ENCODE assay signal across 9 cellular contexts in the genomic region with DNA sequence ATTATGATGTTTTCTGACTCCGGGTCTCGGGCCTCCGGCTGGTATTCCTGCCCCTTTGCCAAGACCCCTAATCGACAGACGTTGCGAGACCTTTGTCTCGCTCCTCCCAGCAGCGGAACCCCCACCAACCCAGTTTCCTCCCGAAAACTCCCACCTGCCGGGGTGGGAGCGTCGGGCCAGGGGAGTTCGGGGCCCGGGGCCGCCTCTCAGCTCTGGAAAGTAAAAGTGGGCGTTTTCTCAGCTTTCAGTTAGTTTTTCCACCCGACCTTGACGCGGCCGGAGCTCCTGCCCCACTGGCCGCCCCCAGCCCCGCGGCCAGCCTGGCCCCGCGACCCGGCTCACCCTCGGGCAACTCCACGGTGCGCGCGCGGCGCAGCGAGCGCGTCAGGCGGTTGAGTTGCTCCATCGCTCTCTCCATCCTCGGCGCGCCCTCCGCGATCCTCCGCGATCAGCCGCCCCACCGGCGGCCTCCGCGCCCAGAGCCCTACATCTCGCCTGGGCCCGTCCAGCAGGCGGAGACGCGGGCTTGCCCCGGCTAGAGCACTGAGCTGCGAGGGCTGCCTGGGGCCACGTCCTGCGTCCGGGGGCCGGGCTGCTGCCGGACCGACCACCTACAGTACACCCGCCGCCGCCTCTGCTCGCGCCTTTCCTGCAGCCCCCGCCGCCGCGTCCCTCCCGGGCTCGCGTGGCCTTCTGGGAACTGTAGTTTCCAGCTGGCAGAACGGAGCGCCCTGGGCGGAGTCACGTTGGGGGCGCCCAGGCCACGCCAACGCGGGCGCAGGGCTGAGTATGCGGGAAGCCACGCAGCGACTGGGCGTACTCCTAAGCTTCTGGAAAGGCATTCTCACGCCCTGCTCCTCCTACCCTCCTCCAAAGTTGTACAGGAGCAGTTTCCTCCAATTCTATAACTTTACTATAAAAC. TPM values are rescaled to one million over a fixed set of nuclear protein-coding genes. Genes with fewer than 3 reads are reported as not detected.
DNase-seq lines count a peak whose midpoint lies in the region; ATAC-seq, FAIRE-seq and TF ChIP-seq lines count a peak whose summit lies in the region.
"Had no signal": no experiment of that assay in that cellular context is flagged by ENCODE, and none has a peak within 500 bp of the region (broad histone marks: within the 10 kb centered on the region; RNA-seq: fewer than 3 reads in every experiment).

Gene HACE1, minus strand, starts transcription at position 695 of the 922 bp plus-strand sequence. Its CDS starts 277 bp downstream, at position 418.

- no peaks in the 10 kb centered on the region for H3K27me3 ChIP-seq in keratinocyte (ENCODE audit: control insufficient read depth, extremely low read depth, insufficient read depth, low read length)

- H3K9me3 Mint-ChIP-seq in activated B cell treated with CpG ODN at 0.5 μM for 24 hours = no peaks in the 10 kb centered on the region

- no peaks in the 10 kb centered on the region for H3K9me1 ChIP-seq in keratinocyte (ENCODE audit: control insufficient read depth, extremely low read depth, insufficient read depth, low read length)

- intact Hi-C loops in activated B cell treated with CpG ODN at 0.5 μM for 24 hours (cut with micrococcal nuclease) = loop anchor here (5.0 kb wide), 1 partner anchor 543 kb away; the partner anchor contains the start of gene PREP

- TF ChIP-seq CTCF in AG09309 (IDR thresholded peaks at IDR 0.05; ENCODE audit: control insufficient read depth, insufficient read depth, low read depth, low read length, missing control alignments) (peak; percentile 21), activated B cell treated with CpG ODN at 0.5 μM for 24 hours (IDR thresholded peaks at IDR 0.05) (no peak), keratinocyte (optimal IDR thresholded peaks at IDR 0.05 in 1 of 3, IDR thresholded peaks at IDR 0.05 in 1 of 3, conservative IDR thresholded peaks at IDR 0.05 in 1 of 3; ENCODE audit: extremely low read depth in 1 of 3, insufficient read depth in 2 of 3, low read length in 3 of 3) (peak in 2 of 3 experiments; percentile 10 to 55)

- H4K20me1 ChIP-seq in keratinocyte (ENCODE audit: control insufficient read depth, extremely low read depth, insufficient read depth, low read length) = no peaks in the 10 kb centered on the region

- no peaks in the 10 kb centered on the region for H3K9me3 ChIP-seq in keratinocyte (ENCODE audit: control insufficient read depth, low read depth, low read length)

- ATAC-seq in GM18907 (IDR thresholded peaks at IDR 0.05; ENCODE audit: unreplicated experiment) = peak; percentile 99
- ATAC-seq in HG03159 (IDR thresholded peaks at IDR 0.05; ENCODE audit: unreplicated experiment) = peak; percentile 99
- peak; percentile 98 for ATAC-seq in activated B cell treated with CpG ODN at 0.5 μM for 24 hours (ENCODE audit: low read depth)

- H3K4me1 ChIP-seq in keratinocyte (ENCODE audit: control insufficient read depth, extremely low read depth, insufficient read depth, low read length) = peaks cover 10% of the 10 kb centered on the region

- no peaks in the 10 kb centered on the region for H3K36me3 ChIP-seq in keratinocyte (ENCODE audit: control insufficient read depth in 2 of 2, extremely low read depth in 1 of 2, insufficient read depth in 2 of 2, low read length in 2 of 2)

- peak within 1 kb of the TSS; percentile 58 for H3K27ac ChIP-seq in keratinocyte (ENCODE audit: control insufficient read depth, insufficient read depth, low read length)

- peak within 1 kb of the TSS; percentile 80 for H3K27ac Mint-ChIP-seq in activated B cell treated with CpG ODN at 0.5 μM for 24 hours

- POLR2A ChIA-PET in activated B cell treated with CpG ODN at 0.5 μM for 24 hours (lab: Charles Lee) = interaction anchor here (0.6 kb wide), 1 partner anchor 10 kb away, joined by 3 read pairs; no protein-coding TSS in a partner anchor

- DNase-seq in AG09309 (ENCODE audit: low read depth) (peak; percentile 47), NCI-H2227 (lab: John Stamatoyannopoulos, UW; ENCODE audit: unreplicated experiment) (peak; percentile 91), activated B cell treated with CpG ODN at 0.5 μM for 24 hours (peak; percentile 86), keratinocyte (ENCODE audit: low read depth, low spot score) (no peak)
- peak; percentile 86 for DNase-seq in central memory CD4-positive, alpha-beta T cell
- DNase-seq in stimulated activated CD4-positive, alpha-beta T cell treated with anti-CD3 and anti-CD28 coated beads, Interleukin-15, amount 100 ng/mL, for 1 hour (ENCODE audit: low read depth in 1 of 2, low spot score in 1 of 2) = peak; percentile 70 to 81

- peaks cover 10% of the 10 kb centered on the region for H3K4me1 Mint-ChIP-seq in activated B cell treated with CpG ODN at 0.5 μM for 24 hours

- peak within 1 kb of the TSS; percentile 95 for H3K4me2 ChIP-seq in keratinocyte (ENCODE audit: control insufficient read depth, extremely low read depth, insufficient read depth, low read depth, low read length)

- H3K4me3 Mint-ChIP-seq in activated B cell treated with CpG ODN at 0.5 μM for 24 hours = peak within 1 kb of the TSS; percentile 95

- peak within 1 kb of the TSS; percentile 80 for H3K9ac ChIP-seq in keratinocyte (ENCODE audit: control insufficient read depth, extremely low read depth, insufficient read depth, low read length)

- peak within 1 kb of the TSS; percentile 92 for H2AFZ ChIP-seq in keratinocyte (ENCODE audit: control insufficient read depth, low read length)

- peaks cover 9% of the 10 kb centered on the region for H3K79me2 ChIP-seq in keratinocyte (ENCODE audit: control insufficient read depth, insufficient read depth, low read length)

- H3K4me3 ChIP-seq in AG09309 (ENCODE audit: control insufficient read depth, low read depth, low read length) = peak within 1 kb of the TSS; percentile 95
- peak within 1 kb of the TSS; percentile 82 to 97 (median 96) for H3K4me3 ChIP-seq in keratinocyte (ENCODE audit: control insufficient read depth in 2 of 3, extremely low read depth in 1 of 3, insufficient read depth in 2 of 3, low read depth in 1 of 3, low read length in 3 of 3)

- dilution Hi-C loops in keratinocyte (cut with MboI; ENCODE audit: extremely low pct_ligation_motif_present, low sequenced_read_pairs) = no loop called here

- FAIRE-seq in keratinocyte (lab: Jason Lieb, UNC) = no peak
- FAIRE-seq: endometrium had no signal

- peaks cover 9% of the 10 kb centered on the region for H3K27me3 Mint-ChIP-seq in activated B cell treated with CpG ODN at 0.5 μM for 24 hours

- CTCF ChIA-PET in activated B cell treated with CpG ODN at 0.5 μM for 24 hours (lab: Charles Lee) = no interaction called here

- H3K36me3 Mint-ChIP-seq in activated B cell treated with CpG ODN at 0.5 μM for 24 hours (ENCODE audit: low read depth) = peaks cover 2% of the 10 kb centered on the region

RNA-seq across cellular contexts. Expression of gene HACE1, which starts in this region (rescaled TPM):
- 7.1 and 7.8 TPM in 2 replicates for total RNA-seq in activated B cell treated with CpG ODN at 0.5 μM for 24 hours
- polyA plus RNA-seq in keratinocyte = 4.3 to 7.4 TPM (median 6.1 TPM) in 3 replicates
- 7.7 TPM for polyA plus RNA-seq in keratinocyte (2011; ENCODE audit: low read depth)
- 3.2 and 5.0 TPM in 2 replicates for polyA plus RNA-seq in keratinocyte (2011; cell fraction: cytosol; rRNA removed)
- polyA plus RNA-seq in keratinocyte (2011; cell fraction: nucleus; rRNA removed) = 6.9 and 7.1 TPM in 2 replicates
- 3.5 and 4.7 TPM in 2 replicates for polyA plus RNA-seq in keratinocyte (2012; ENCODE audit: low replicate concordance)
- polyA minus RNA-seq in keratinocyte = 5.8 to 14.9 TPM (median 8.2 TPM) in 3 replicates
- 6.3 TPM for polyA minus RNA-seq in keratinocyte (2011; cell fraction: cytosol; rRNA and poly(A)+ RNA removed)
- polyA minus RNA-seq in keratinocyte (2011; cell fraction: nucleus; rRNA and poly(A)+ RNA removed) = 11.1 and 25.1 TPM in 2 replicates
